Comparison of ENCODE assay signal across 33 cellular contexts in the genomic region with DNA sequence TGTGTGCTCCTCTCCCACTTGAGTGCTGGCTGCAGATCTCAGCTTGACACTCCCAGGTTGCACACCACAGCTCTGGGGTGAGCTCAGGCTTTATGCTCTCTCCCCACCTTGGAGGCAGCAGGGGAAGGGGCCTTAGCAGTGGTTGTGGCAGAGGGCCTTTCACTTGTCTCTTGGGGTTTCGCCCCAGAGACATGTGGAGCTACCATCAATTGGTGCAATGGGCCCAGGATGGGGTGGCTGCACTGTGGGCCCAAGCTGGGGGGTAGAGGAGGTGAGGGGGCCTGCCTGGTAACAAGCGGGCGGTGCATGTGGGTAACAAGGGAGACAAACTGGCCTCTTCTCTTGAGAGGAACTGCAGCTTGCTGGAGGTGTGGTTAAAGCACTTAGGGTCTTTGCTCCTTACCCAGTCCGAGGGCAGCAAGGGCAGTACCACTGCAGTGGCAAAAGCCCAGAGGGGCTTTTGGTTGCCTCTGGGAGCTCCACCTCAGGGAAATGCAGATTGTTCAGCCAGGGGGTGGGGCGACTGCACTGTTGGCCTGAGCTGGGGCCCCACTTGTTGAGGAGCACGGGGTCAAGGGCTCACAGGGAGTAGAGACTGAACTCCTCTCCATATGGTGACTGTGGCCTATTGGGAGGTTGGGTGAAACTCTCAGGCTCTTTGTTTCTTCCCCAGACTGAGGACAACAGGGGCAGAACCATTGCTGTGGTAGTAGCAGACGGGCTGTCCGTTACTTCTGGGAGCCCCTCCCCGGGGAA. TPM values are rescaled to one million over a fixed set of nuclear protein-coding genes. Genes with fewer than 3 reads are reported as not detected.
"Had no signal": no experiment of that assay in that cellular context is flagged by ENCODE, and none has a peak within 500 bp of the region (broad histone marks: within the 10 kb centered on the region; RNA-seq: fewer than 3 reads in every experiment).

No MANE protein-coding gene starts in this region.

- H3K4me3 Mint-ChIP-seq: naive thymus-derived CD4-positive, alpha-beta T cell; natural killer cell; nephron; neural crest cell; stimulated activated effector memory CD8-positive, alpha-beta T cell treated with anti-CD3 and anti-CD28 coated beads, Interleukin-12 subunit alpha, Interleukin-12 subunit beta, amount 100 ng/mL, for 72 hours; stimulated activated naive B cell treated with anti-CD40 and anti-IgM and Interleukin-4, amounts not matched to agents 10 μg/mL and 1 μg/mL and 100 μg/mL, for 72 hours; stimulated activated naive CD8-positive, alpha-beta T cell treated with anti-CD3 and anti-CD28 coated beads, Interleukin-15, Interleukin-2, amounts not matched to agents 100 ng/mL and 50 ng/mL, for 24 hours had no signal

- DNase-seq: naive thymus-derived CD4-positive, alpha-beta T cell; natural killer cell; nucleus accumbens; pancreas; right cardiac atrium; stimulated activated CD4-positive, alpha-beta T cell treated with anti-CD3 and anti-CD28 coated beads, Interleukin-15, amount 100 ng/mL, for 24 hours; stimulated activated CD4-positive, alpha-beta T cell treated with anti-CD3 and anti-CD28 coated beads, Interleukin-2, amount 100 ng/mL, for 24 hours; stimulated activated CD4-positive, alpha-beta T cell treated with anti-CD3 and anti-CD28 coated beads, Interleukin-2, amount 100 ng/mL, for 48 hours; stimulated activated CD4-positive, alpha-beta T cell treated with anti-CD3 and anti-CD28 coated beads, Interleukin-4, amount 100 ng/mL, for 24 hours; stimulated activated naive B cell treated with anti-CD40 and anti-IgM and Interleukin-4, amounts not matched to agents 10 μg/mL and 1 μg/mL and 100 μg/mL, for 72 hours; stimulated activated naive CD4-positive, alpha-beta T cell treated with Interleukin-2 at 50 U/mL for 16 hours; stomach; thyroid gland; trophoblast cell had no signal

- H3K36me3 ChIP-seq: neutrophil, pancreas, prostate gland, stomach, thoracic aorta, thyroid gland, tibial nerve, upper lobe of left lung, vagina had no signal

- H3K4me1 Mint-ChIP-seq: naive thymus-derived CD4-positive, alpha-beta T cell; natural killer cell; nephron; neural crest cell; stimulated activated effector memory CD8-positive, alpha-beta T cell treated with anti-CD3 and anti-CD28 coated beads, Interleukin-12 subunit alpha, Interleukin-12 subunit beta, amount 100 ng/mL, for 72 hours; stimulated activated naive B cell treated with anti-CD40 and anti-IgM and Interleukin-4, amounts not matched to agents 10 μg/mL and 1 μg/mL and 100 μg/mL, for 72 hours had no signal

- H3K27ac ChIP-seq: neutrophil, pancreas, prostate gland, skin epidermis, stomach, thoracic aorta, thyroid gland, tibial nerve, upper lobe of left lung, vagina had no signal

- H3K27me3 Mint-ChIP-seq: stimulated activated naive B cell treated with anti-CD40 and anti-IgM and Interleukin-4, amounts not matched to agents 10 μg/mL and 1 μg/mL and 100 μg/mL, for 72 hours; stimulated activated naive CD8-positive, alpha-beta T cell treated with anti-CD3 and anti-CD28 coated beads, Interleukin-15, Interleukin-2, amounts not matched to agents 100 ng/mL and 50 ng/mL, for 24 hours had no signal

- H3K27me3 ChIP-seq: neutrophil, thyroid gland, tibial nerve, upper lobe of left lung, vagina had no signal

- H3K4me3 ChIP-seq: pancreas, prostate gland, skin epidermis, smooth muscle cell, stomach, thoracic aorta, thyroid gland, tibial nerve, upper lobe of left lung, vagina had no signal

- H3K9me3 ChIP-seq: neutrophil, pancreas, prostate gland, thoracic aorta, thyroid gland, tibial nerve, upper lobe of left lung, vagina had no signal

- H3K9me3 Mint-ChIP-seq: natural killer cell; stimulated activated effector memory CD8-positive, alpha-beta T cell treated with anti-CD3 and anti-CD28 coated beads, Interleukin-12 subunit alpha, Interleukin-12 subunit beta, amount 100 ng/mL, for 72 hours; stimulated activated naive B cell treated with anti-CD40 and anti-IgM and Interleukin-4, amounts not matched to agents 10 μg/mL and 1 μg/mL and 100 μg/mL, for 72 hours; stimulated activated naive CD8-positive, alpha-beta T cell treated with anti-CD3 and anti-CD28 coated beads, Interleukin-15, Interleukin-2, amounts not matched to agents 100 ng/mL and 50 ng/mL, for 24 hours had no signal

- H3K36me3 Mint-ChIP-seq: naive thymus-derived CD4-positive, alpha-beta T cell; natural killer cell; stimulated activated effector memory CD8-positive, alpha-beta T cell treated with anti-CD3 and anti-CD28 coated beads, Interleukin-12 subunit alpha, Interleukin-12 subunit beta, amount 100 ng/mL, for 72 hours; stimulated activated naive B cell treated with anti-CD40 and anti-IgM and Interleukin-4, amounts not matched to agents 10 μg/mL and 1 μg/mL and 100 μg/mL, for 72 hours had no signal

- H3K27ac Mint-ChIP-seq: naive thymus-derived CD4-positive, alpha-beta T cell; natural killer cell; nephron; stimulated activated effector memory CD8-positive, alpha-beta T cell treated with anti-CD3 and anti-CD28 coated beads, Interleukin-12 subunit alpha, Interleukin-12 subunit beta, amount 100 ng/mL, for 72 hours; stimulated activated naive B cell treated with anti-CD40 and anti-IgM and Interleukin-4, amounts not matched to agents 10 μg/mL and 1 μg/mL and 100 μg/mL, for 72 hours; stimulated activated naive CD8-positive, alpha-beta T cell treated with anti-CD3 and anti-CD28 coated beads, Interleukin-15, Interleukin-2, amounts not matched to agents 100 ng/mL and 50 ng/mL, for 24 hours had no signal

- H3K4me2 ChIP-seq: smooth muscle cell had no signal

- H3K4me1 ChIP-seq: pancreas, prostate gland, stomach, thyroid gland, tibial nerve, upper lobe of left lung, vagina had no signal

- ATAC-seq: naive thymus-derived CD4-positive, alpha-beta T cell; natural killer cell; pancreas; right cardiac atrium; sciatic nerve; stimulated activated effector memory CD8-positive, alpha-beta T cell treated with anti-CD3 and anti-CD28 coated beads, Interleukin-12 subunit alpha, Interleukin-12 subunit beta, amount 100 ng/mL, for 72 hours; stimulated activated naive B cell treated with anti-CD40 and anti-IgM and Interleukin-4, amounts not matched to agents 10 μg/mL and 1 μg/mL and 100 μg/mL, for 72 hours had no signal

RNA-seq across cellular contexts. Expression of gene OR13H1, which starts 30.5 kb away (rescaled TPM):
- total RNA-seq: naive thymus-derived CD4-positive, alpha-beta T cell; natural killer cell; neural crest cell; omental fat pad; osteocyte; pancreas; prostate gland; pulmonary artery endothelial cell; right cardiac atrium; sciatic nerve; smooth muscle cell; stomach; subcutaneous adipose tissue; temporal lobe; thoracic aorta; thyroid gland; tibial nerve; upper lobe of left lung; ureter; vagina had no signal
- polyA plus RNA-seq: naive thymus-derived CD4-positive, alpha-beta T cell; pancreas; right cardiac atrium; stomach had no signal
